Comparison of ENCODE assay signal across 8 cellular contexts in genomic region chr2:54457326-54458023, GRCh38. TPM values are rescaled to one million over a fixed set of nuclear protein-coding genes. Genes with fewer than 3 reads are reported as not detected.
DNase-seq lines count a peak whose midpoint lies in the region; ATAC-seq and TF ChIP-seq lines count a peak whose summit lies in the region.

No MANE protein-coding gene starts in this region.

- H3K4me3 Mint-ChIP-seq in CD8-positive, alpha-beta T cell = peak overlapping the region; percentile 86
- peak overlapping the region; percentile 89 for H3K4me3 Mint-ChIP-seq in memory B cell

- H3K27ac Mint-ChIP-seq in CD8-positive, alpha-beta T cell = no peak overlapping the region
- H3K27ac Mint-ChIP-seq in memory B cell = no peak overlapping the region

- peak overlapping the region; percentile 57 for H3K9ac ChIP-seq in SK-N-MC (ENCODE audit: insufficient read length)
- H3K9ac ChIP-seq in duodenal mucosa (ENCODE audit: low read depth in 1 of 2, low read length in 2 of 2) = peak overlapping the region in 1 of 2 donors; percentile 1

- peaks cover 18% of the 10 kb centered on the region for H3K4me1 ChIP-seq in CD8-positive, alpha-beta T cell (ENCODE audit: insufficient read depth, low read length)
- H3K4me1 ChIP-seq in duodenal mucosa (ENCODE audit: control insufficient read depth in 1 of 2, insufficient read depth in 2 of 2, low read length in 2 of 2) (peaks cover 0 to 13% of the 10 kb centered on the region in 2 donors), transverse colon (peaks cover 6 to 22% (median 14%) of the 10 kb centered on the region in 4 donors)

- in situ Hi-C loops in transverse colon (cut with MboI; ENCODE audit: low pct_ligation_motif_present in 1 of 4, low pct_unique_long_range_greater_than_20kb in 1 of 4, low sequenced_read_pairs in 3 of 4) = no loop called here

- peaks cover 57% of the 10 kb centered on the region for H3K27me3 Mint-ChIP-seq in CD8-positive, alpha-beta T cell (ENCODE audit: low read depth)
- peaks cover 21% of the 10 kb centered on the region for H3K27me3 Mint-ChIP-seq in memory B cell

- no peaks in the 10 kb centered on the region for H3K9me3 Mint-ChIP-seq in CD8-positive, alpha-beta T cell
- no peaks in the 10 kb centered on the region for H3K9me3 Mint-ChIP-seq in memory B cell

- POLR2A ChIA-PET in CD8-positive, alpha-beta T cell (lab: Charles Lee) = interaction anchor here (1.3 kb wide), 1 partner anchor 11 kb away, joined by 3 read pairs; no protein-coding TSS in a partner anchor

- no peak for TF ChIP-seq EP300 in transverse colon (IDR thresholded peaks at IDR 0.05; ENCODE audit: low read depth)

- no peak for DNase-seq in CD8-positive, alpha-beta T cell
- DNase-seq in HT1080 (ENCODE audit: low read depth) (peak; percentile 59), SK-N-MC (ENCODE audit: low read depth, low spot score) (no peak), memory B cell (ENCODE audit: low spot score in 2 of 2) (peak in 1 of 2 donors; percentile 27), transverse colon (no peak)

- H3K4me3 ChIP-seq in CD8-positive, alpha-beta T cell (ENCODE audit: low read depth, low read length) = peak overlapping the region; percentile 48
- H3K4me3 ChIP-seq in SK-N-MC (peak overlapping the region; percentile 94), duodenal mucosa (ENCODE audit: low read depth in 1 of 2, low read length in 2 of 2) (peak overlapping the region; percentile 48 to 66), transverse colon (peak overlapping the region; percentile 71 to 84 (median 77))

- no peaks in the 10 kb centered on the region for H3K36me3 Mint-ChIP-seq in CD8-positive, alpha-beta T cell
- H3K36me3 Mint-ChIP-seq in memory B cell = no peaks in the 10 kb centered on the region

- H3K4me1 Mint-ChIP-seq in CD8-positive, alpha-beta T cell (ENCODE audit: low read depth) = peaks cover 17% of the 10 kb centered on the region
- H3K4me1 Mint-ChIP-seq in memory B cell = peaks cover 13% of the 10 kb centered on the region

- H3K9me3 ChIP-seq in CD8-positive, alpha-beta T cell (ENCODE audit: low read length) = no peaks in the 10 kb centered on the region
- H3K9me3 ChIP-seq in SK-N-MC (ENCODE audit: low read depth, low read length) (no peaks in the 10 kb centered on the region), duodenal mucosa (ENCODE audit: control insufficient read depth in 1 of 2, low read length in 2 of 2) (no peaks in the 10 kb centered on the region), transverse colon (no peaks in the 10 kb centered on the region)

- WGBS in transverse colon (ENCODE audit: low coverage in 1 of 2), 2 donors = 1 to 5% methylated on average over 6 to 34 of the region's 34 CpGs

- CTCF ChIA-PET in CD8-positive, alpha-beta T cell (lab: Charles Lee) = no interaction called here

- intact Hi-C loops in CD8-positive, alpha-beta T cell (cut with DNase I, micrococcal nuclease) = no loop called here
- intact Hi-C loops in transverse colon (cut with DNase I; ENCODE audit: low total_unique reads) = loop anchor here (10.0 kb wide), 1 partner anchor 133 kb away; no protein-coding TSS in a partner anchor

- peak; percentile 35 for ATAC-seq in CD8-positive, alpha-beta T cell
- ATAC-seq in memory B cell (ENCODE audit: low read depth) = peak; percentile 52
- ATAC-seq in GM19351 (IDR thresholded peaks at IDR 0.05; ENCODE audit: unreplicated experiment) = no peak
- no peak for ATAC-seq in HG03460 (IDR thresholded peaks at IDR 0.05; ENCODE audit: unreplicated experiment)

- peaks cover 27% of the 10 kb centered on the region for H3K27me3 ChIP-seq in CD8-positive, alpha-beta T cell (ENCODE audit: insufficient read depth, low read length)
- H3K27me3 ChIP-seq in duodenal mucosa (ENCODE audit: control insufficient read depth in 1 of 2, insufficient read depth in 2 of 2, low read length in 2 of 2) = peaks cover 31 to 32% of the 10 kb centered on the region in 2 donors
- H3K27me3 ChIP-seq in transverse colon = peaks cover 78% of the 10 kb centered on the region

- H3K27ac ChIP-seq in CD8-positive, alpha-beta T cell (ENCODE audit: low read depth, low read length) = no peak overlapping the region
- H3K27ac ChIP-seq in SK-N-MC (no peak overlapping the region), duodenal mucosa (ENCODE audit: low read depth, low read length) (peak overlapping the region; percentile 42), transverse colon (peak overlapping the region; percentile 86 to 94 (median 92))

- no peak for TF ChIP-seq CTCF in CD8-positive, alpha-beta T cell (IDR thresholded peaks at IDR 0.05)
- TF ChIP-seq CTCF in transverse colon (IDR thresholded peaks at IDR 0.05) = no peak

- no peak for TF ChIP-seq POLR2A in transverse colon (IDR thresholded peaks at IDR 0.05)

- no peaks in the 10 kb centered on the region for H3K36me3 ChIP-seq in CD8-positive, alpha-beta T cell (ENCODE audit: insufficient read depth, low read length)
- H3K36me3 ChIP-seq in SK-N-MC (ENCODE audit: insufficient read depth, low read length) = no peaks in the 10 kb centered on the region
- H3K36me3 ChIP-seq in duodenal mucosa (ENCODE audit: control insufficient read depth in 1 of 2, insufficient read depth in 2 of 2, low read length in 2 of 2) = no peaks in the 10 kb centered on the region
- no peaks in the 10 kb centered on the region for H3K36me3 ChIP-seq in transverse colon

RNA-seq across cellular contexts. Expression of gene SPTBN1, which starts 1.3 kb away (rescaled TPM):
- total RNA-seq in CD8-positive, alpha-beta T cell = 100 to 1,000 TPM; 268 to 278 TPM
- total RNA-seq in HT1080 (2014; rRNA removed; shearing (Covaris generic)) = 79.9 and 89.9 TPM in 2 replicates
- polyA plus RNA-seq in HT1080 (2015; cell fraction: cytosol; rRNA removed) = 11.9 and 14.6 TPM in 2 replicates
- polyA plus RNA-seq in HT1080 (2015; cell fraction: nucleus; rRNA removed) = 300 and 308 TPM in 2 replicates
- total RNA-seq in transverse colon = 100 to 1,000 TPM; 269 to 301 (median 285) TPM

Comparison
In these comparisons a context has a peak if more than half of its experiments do, and no peak if none do; other contexts are left out.
1. ATAC-seq: peak in CD8-positive, alpha-beta T cell (single experiment) and memory B cell (single experiment); none in GM19351 (single experiment) and HG03460 (single experiment).
2. H3K27ac ChIP-seq: peak in duodenal mucosa (single experiment) and transverse colon (4 of 4); none in CD8-positive, alpha-beta T cell (single experiment) and SK-N-MC (single experiment).
3. Peak in every context shown above with its lines, with median percentiles within 50 percentile points of each other: H3K4me3 ChIP-seq.